ENCODE assay signal across 1 cellular context in genomic region chr14:30972882-30973582, GRCh38.
A peak's percentile ranks its signal among the peaks of the same experiment; 100 is the strongest.
TF ChIP-seq lines count a peak whose summit lies in the region.

No MANE protein-coding gene starts in this region.

TF ChIP-seq in HepG2, 621 proteins besides CTCF, POLR2A, EP300 and RAD21 (continues in another document):
- 0 out of 2 replicates have a peak, but pooled peaks have one; percentile 8 for TF ChIP-seq FOSL2 (CRISPR knock-in tag; IDR thresholded peaks at IDR 0.05)
- no peak for TF ChIP-seq GMEB2 (CRISPR knock-in tag; IDR thresholded peaks at IDR 0.05; ENCODE audit: low read depth)
- TF ChIP-seq MYC (CRISPR knock-in tag; IDR thresholded peaks at IDR 0.05; ENCODE audit: borderline replicate concordance), result no peak
- TF ChIP-seq ZNF180 (CRISPR knock-in tag; IDR thresholded peaks at IDR 0.05; ENCODE audit: borderline replicate concordance, low read depth), result no peak
- no peak for TF ChIP-seq ZFP41 (CRISPR knock-in tag; IDR thresholded peaks at IDR 0.05; ENCODE audit: borderline replicate concordance)
- TF ChIP-seq ZNF704 (CRISPR knock-in tag; IDR thresholded peaks at IDR 0.05; ENCODE audit: borderline replicate concordance), result no peak
- no peak for TF ChIP-seq PCBP2 (optimal IDR thresholded peaks at IDR 0.05; ENCODE audit: low read depth, low read length, poor library complexity, severe bottlenecking)
- TF ChIP-seq REXO4 (CRISPR knock-in tag; IDR thresholded peaks at IDR 0.05; ENCODE audit: borderline replicate concordance), result no peak
- 0 out of 2 replicates have a peak, but pooled peaks have one; percentile 4 for TF ChIP-seq ZMYM3 (CRISPR knock-in tag; IDR thresholded peaks at IDR 0.05)
- TF ChIP-seq ZKSCAN8 (CRISPR knock-in tag; IDR thresholded peaks at IDR 0.05; ENCODE audit: borderline replicate concordance), result no peak
- no peak for TF ChIP-seq IRF2 (CRISPR knock-in tag; IDR thresholded peaks at IDR 0.05)
- no peak for TF ChIP-seq DR1 (CRISPR knock-in tag; IDR thresholded peaks at IDR 0.05)
- peak; percentile 73 for TF ChIP-seq HNRNPK (IDR thresholded peaks at IDR 0.05; ENCODE audit: low read depth, low read length, poor library complexity, severe bottlenecking)
- no peak for TF ChIP-seq NR3C1 (CRISPR knock-in tag; IDR thresholded peaks at IDR 0.05)
- no peak for TF ChIP-seq NKX3-1 (CRISPR knock-in tag; IDR thresholded peaks at IDR 0.05)
- no peak for TF ChIP-seq MNT (IDR thresholded peaks at IDR 0.05)
- TF ChIP-seq TMF1 (CRISPR knock-in tag; IDR thresholded peaks at IDR 0.05; ENCODE audit: low read depth), result no peak
- TF ChIP-seq TRAFD1 (CRISPR knock-in tag; IDR thresholded peaks at IDR 0.05; ENCODE audit: borderline replicate concordance), result no peak
- TF ChIP-seq ZNF740 (CRISPR knock-in tag; IDR thresholded peaks at IDR 0.05), result no peak
- TF ChIP-seq ZNF280D (CRISPR knock-in tag; IDR thresholded peaks at IDR 0.05), result peak; percentile 25; the same call in 1 of the 2 replicates
- no peak for TF ChIP-seq FOXJ3 (CRISPR knock-in tag; IDR thresholded peaks at IDR 0.05; ENCODE audit: borderline replicate concordance)
- no peak for TF ChIP-seq ZBTB44 (CRISPR knock-in tag; IDR thresholded peaks at IDR 0.05)
- no peak for TF ChIP-seq ZNF770 (CRISPR knock-in tag; IDR thresholded peaks at IDR 0.05)
- TF ChIP-seq ZNF841 (CRISPR knock-in tag; IDR thresholded peaks at IDR 0.05; ENCODE audit: borderline replicate concordance), result no peak
- no peak for TF ChIP-seq GABPB1 (CRISPR knock-in tag; IDR thresholded peaks at IDR 0.05)
- TF ChIP-seq XRCC5 (optimal IDR thresholded peaks at IDR 0.05; ENCODE audit: low read length), result no peak
- no peak for TF ChIP-seq RBM22 (optimal IDR thresholded peaks at IDR 0.05; ENCODE audit: low read length)
- no peak for TF ChIP-seq HNRNPL (IDR thresholded peaks at IDR 0.05; ENCODE audit: low read depth, low read length)
- TF ChIP-seq DBP (CRISPR knock-in tag; IDR thresholded peaks at IDR 0.05; ENCODE audit: not compliant biosample characterization), result no peak
- no peak for TF ChIP-seq ZNF446 (CRISPR knock-in tag; IDR thresholded peaks at IDR 0.05)
- no peak for TF ChIP-seq MIXL1 (CRISPR knock-in tag; IDR thresholded peaks at IDR 0.05)
- TF ChIP-seq MZF1 (CRISPR knock-in tag; IDR thresholded peaks at IDR 0.05; ENCODE audit: borderline replicate concordance), result 0 out of 2 replicates have a peak, but pooled peaks have one; percentile 62
- no peak for TF ChIP-seq KLF9 (CRISPR knock-in tag; IDR thresholded peaks at IDR 0.05; ENCODE audit: low read depth)
- TF ChIP-seq ZNF883 (CRISPR knock-in tag; IDR thresholded peaks at IDR 0.05; ENCODE audit: not compliant biosample characterization), result no peak
- TF ChIP-seq SRSF9 (IDR thresholded peaks at IDR 0.05; ENCODE audit: borderline replicate concordance, insufficient read depth, low read depth, low read length, poor library complexity, severe bottlenecking), result no peak
- TF ChIP-seq ATF7 (IDR thresholded peaks at IDR 0.05), result no peak
- TF ChIP-seq ATF7 (CRISPR knock-in tag; IDR thresholded peaks at IDR 0.05), result no peak
- no peak for TF ChIP-seq ZNF646 (CRISPR knock-in tag; IDR thresholded peaks at IDR 0.05)
- no peak for TF ChIP-seq ZBTB7B (CRISPR knock-in tag; IDR thresholded peaks at IDR 0.05)
- no peak for TF ChIP-seq ARNT2 (CRISPR knock-in tag; IDR thresholded peaks at IDR 0.05; ENCODE audit: low read depth)
- no peak for TF ChIP-seq TBX2 (CRISPR knock-in tag; IDR thresholded peaks at IDR 0.05; ENCODE audit: borderline replicate concordance)
- TF ChIP-seq ZNF879 (CRISPR knock-in tag; IDR thresholded peaks at IDR 0.05), result no peak
- no peak for TF ChIP-seq ZNF205 (CRISPR knock-in tag; IDR thresholded peaks at IDR 0.05)
